In genomic region chr4:96599752-96600151, GRCh38 we compare ENCODE assay signal across 24 cellular contexts.
"Had no signal": no experiment of that assay in that cellular context is flagged by ENCODE, and none has a peak within 500 bp of the region (broad histone marks: within the 10 kb centered on the region; RNA-seq: fewer than 3 reads in every experiment).

No MANE protein-coding gene starts in this region.

- H3K27ac Mint-ChIP-seq: activated CD4-positive, alpha-beta T cell treated with anti-CD3 and anti-CD28 coated beads, Interleukin-2, amount 10 ng/mL, durations not matched to agents 24 days and 14 days; activated CD8-positive, alpha-beta T cell treated with anti-CD3 and anti-CD28 coated beads, Interleukin-2, amount 10 ng/mL, durations not matched to agents 7 days and 5 days; activated naive CD4-positive, alpha-beta T cell treated with anti-CD3 and anti-CD28 coated beads for 36 hours; activated naive CD8-positive, alpha-beta T cell treated with anti-CD3 and anti-CD28 coated beads, Interleukin-2, amount 50 U/mL, for 24 hours; activated T-cell treated with anti-CD3 and anti-CD28 coated beads, Interleukin-2, amount 50 U/mL, for 24 hours; activated T-helper 2 cell treated with anti-CD3 and anti-CD28 coated beads, Interferon-gamma antibody, Interleukin-2, Interleukin-4, amounts not matched to agents 10 μg/mL and 5 μg/mL and 100 μg/mL, durations not matched to agents 14 hours and 24 hours and 36 hours had no signal

- H3K27me3 Mint-ChIP-seq: activated CD4-positive, alpha-beta T cell treated with anti-CD3 and anti-CD28 coated beads, Interleukin-2, amount 10 ng/mL, durations not matched to agents 24 days and 14 days; activated naive CD8-positive, alpha-beta T cell treated with anti-CD3 and anti-CD28 coated beads, Interleukin-2, amount 50 U/mL, for 24 hours; activated T-cell treated with anti-CD3 and anti-CD28 coated beads, Interleukin-2, amount 50 U/mL, for 24 hours; central memory CD8-positive, alpha-beta T cell had no signal

- DNase-seq: activated CD4-positive, alpha-beta T cell treated with anti-CD3 and anti-CD28 coated beads, Interleukin-2, amount 10 ng/mL, durations not matched to agents 24 days and 14 days; activated CD8-positive, alpha-beta T cell treated with anti-CD3 and anti-CD28 coated beads, Interleukin-2, amount 10 ng/mL, durations not matched to agents 7 days and 5 days; activated naive CD4-positive, alpha-beta T cell treated with anti-CD3 and anti-CD28 coated beads for 36 hours; activated naive CD8-positive, alpha-beta T cell treated with anti-CD3 and anti-CD28 coated beads, Interleukin-2, amount 50 U/mL, for 24 hours; activated T-cell treated with anti-CD3 and anti-CD28 coated beads, Interleukin-2, amount 50 U/mL, for 24 hours; anterior cingulate cortex; brain microvascular endothelial cell; colonic mucosa; erythroblast; foreskin melanocyte; head of caudate nucleus; left lung; nephron progenitor cell; nucleus accumbens; posterior cingulate gyrus; retina; stimulated activated CD4-positive, alpha-beta T cell treated with anti-CD3 and anti-CD28 coated beads, Interleukin-12 subunit alpha, Interleukin-12 subunit beta, amount 100 ng/mL, for 4 hours; stimulated activated CD4-positive, alpha-beta T cell treated with anti-CD3 and anti-CD28 coated beads, Interleukin-1b, Interleukin-23, amount 100 ng/mL, for 48 hours; stimulated activated CD8-positive, alpha-beta memory T cell treated with anti-CD3 and anti-CD28 coated beads, Interleukin-4, amount 100 ng/mL, for 48 hours; stimulated activated naive CD4-positive, alpha-beta T cell; T1000; thyroid gland had no signal

- H3K4me1 Mint-ChIP-seq: activated CD4-positive, alpha-beta T cell treated with anti-CD3 and anti-CD28 coated beads, Interleukin-2, amount 10 ng/mL, durations not matched to agents 24 days and 14 days; activated naive CD8-positive, alpha-beta T cell treated with anti-CD3 and anti-CD28 coated beads, Interleukin-2, amount 50 U/mL, for 24 hours; central memory CD8-positive, alpha-beta T cell had no signal

- H3K4me1 ChIP-seq: colonic mucosa, left lung, thyroid gland had no signal

- H3K27me3 ChIP-seq: brain microvascular endothelial cell, colonic mucosa, left lung, thyroid gland had no signal

- H3K9me3 ChIP-seq: colonic mucosa, left lung, thyroid gland had no signal

- H3K9me3 Mint-ChIP-seq: activated CD4-positive, alpha-beta T cell treated with anti-CD3 and anti-CD28 coated beads, Interleukin-2, amount 10 ng/mL, durations not matched to agents 24 days and 14 days; activated naive CD8-positive, alpha-beta T cell treated with anti-CD3 and anti-CD28 coated beads, Interleukin-2, amount 50 U/mL, for 24 hours; activated T-cell treated with anti-CD3 and anti-CD28 coated beads, Interleukin-2, amount 50 U/mL, for 24 hours; activated T-helper 2 cell treated with anti-CD3 and anti-CD28 coated beads, Interferon-gamma antibody, Interleukin-2, Interleukin-4, amounts not matched to agents 10 μg/mL and 5 μg/mL and 100 μg/mL, durations not matched to agents 14 hours and 24 hours and 36 hours; nephron progenitor cell had no signal

- H3K4me3 ChIP-seq: colonic mucosa, left lung, thyroid gland had no signal

- H3K4me3 Mint-ChIP-seq: activated CD4-positive, alpha-beta T cell treated with anti-CD3 and anti-CD28 coated beads, Interleukin-2, amount 10 ng/mL, durations not matched to agents 24 days and 14 days; activated CD8-positive, alpha-beta T cell treated with anti-CD3 and anti-CD28 coated beads, Interleukin-2, amount 10 ng/mL, durations not matched to agents 7 days and 5 days; activated naive CD4-positive, alpha-beta T cell treated with anti-CD3 and anti-CD28 coated beads for 36 hours; activated naive CD8-positive, alpha-beta T cell treated with anti-CD3 and anti-CD28 coated beads, Interleukin-2, amount 50 U/mL, for 24 hours; activated T-cell treated with anti-CD3 and anti-CD28 coated beads, Interleukin-2, amount 50 U/mL, for 24 hours; central memory CD8-positive, alpha-beta T cell; nephron progenitor cell had no signal

- H3K27ac ChIP-seq: brain microvascular endothelial cell, colonic mucosa, left lung, thyroid gland had no signal

- ATAC-seq: activated CD8-positive, alpha-beta T cell treated with anti-CD3 and anti-CD28 coated beads, Interleukin-2, amount 10 ng/mL, durations not matched to agents 7 days and 5 days; activated naive CD8-positive, alpha-beta T cell treated with anti-CD3 and anti-CD28 coated beads, Interleukin-2, amount 50 U/mL, for 24 hours; left lung had no signal

- H3K36me3 ChIP-seq: brain microvascular endothelial cell, colonic mucosa, left lung, thyroid gland had no signal
